8 cellular contexts compared by ENCODE assay signal in genomic region chr6:101114703-101115102, GRCh38.
DNase-seq lines count a peak whose midpoint lies in the region; ATAC-seq, FAIRE-seq and TF ChIP-seq lines count a peak whose summit lies in the region.

No MANE protein-coding gene starts in this region.

- H3K9me2 ChIP-seq in OCI-LY7 (ENCODE audit: insufficient read depth, low read length) = no peaks in the 10 kb centered on the region

- POLR2A ChIA-PET in A549 (lab: Yijun Ruan, JAX) = no interaction called here
- POLR2A ChIA-PET in OCI-LY7 (lab: Charles Lee) = interaction anchor here (0.6 kb wide), 1 partner anchor 104 kb away, joined by 3 read pairs; no protein-coding TSS in a partner anchor

- no peak for TF ChIP-seq POLR2A in A549 (IDR thresholded peaks at IDR 0.05; ENCODE audit: low read length)

- intact Hi-C loops in OCI-LY7 (cut with micrococcal nuclease; ENCODE audit: unreplicated experiment) = no loop called here

- TF ChIP-seq CTCF in A549 (IDR thresholded peaks at IDR 0.05) (peak; percentile 36), OCI-LY7 (conservative IDR thresholded peaks at IDR 0.05; ENCODE audit: low read length) (peak; percentile 70), epithelial cell of proximal tubule (conservative IDR thresholded peaks at IDR 0.05; ENCODE audit: low read depth, low read length) (peak; percentile 68)

- no peak overlapping the region for H2AFZ ChIP-seq in OCI-LY7 (ENCODE audit: low read length)

- H3K4me1 Mint-ChIP-seq in activated T-cell treated with anti-CD3 and anti-CD28 coated beads, Interleukin-2, amount 50 U/mL, for 4 hours (ENCODE audit: low read depth) = no peaks in the 10 kb centered on the region

- peak; percentile 66 to 67; a peak in 4 of 6 replicates for ATAC-seq in A549
- peak; percentile 65 for ATAC-seq in GM18868 (IDR thresholded peaks at IDR 0.05; ENCODE audit: unreplicated experiment)
- no peak for ATAC-seq in activated T-cell treated with anti-CD3 and anti-CD28 coated beads, Interleukin-2, amount 50 U/mL, for 4 hours

- peak; percentile 49 to 51 for TF ChIP-seq RAD21 in A549 (conservative IDR thresholded peaks at IDR 0.05 in 1 of 2, IDR thresholded peaks at IDR 0.05 in 1 of 2)

- H3K9me3 Mint-ChIP-seq in activated T-cell treated with anti-CD3 and anti-CD28 coated beads, Interleukin-2, amount 50 U/mL, for 4 hours = no peaks in the 10 kb centered on the region

- DNase-seq in A549 (ENCODE audit: low read depth in 1 of 2, low spot score in 1 of 2) (peak in 1 of 2 experiments; percentile 20), LHCN-M2 (ENCODE audit: low read depth) (peak; percentile 60), OCI-LY7 (ENCODE audit: low spot score) (peak; percentile 19), epithelial cell of proximal tubule (ENCODE audit: low read depth) (peak; percentile 4), pons (ENCODE audit: low spot score) (peak; percentile 73), mesenteric fat pad (ENCODE audit: low spot score) (no peak)
- DNase-seq in activated T-cell treated with anti-CD3 and anti-CD28 coated beads, Interleukin-2, amount 50 U/mL, for 4 hours = no peak

- no peaks in the 10 kb centered on the region for H3K9me3 ChIP-seq in A549
- no peaks in the 10 kb centered on the region for H3K9me3 ChIP-seq in OCI-LY7 (ENCODE audit: low read length)

- no peaks in the 10 kb centered on the region for H3K36me3 Mint-ChIP-seq in activated T-cell treated with anti-CD3 and anti-CD28 coated beads, Interleukin-2, amount 50 U/mL, for 4 hours (ENCODE audit: insufficient read depth)

- CTCF ChIA-PET in A549 (lab: Yijun Ruan, JAX) = interaction anchor here (0.8 to 1.2 kb wide), 3 partner anchors 12 to 129 kb away, joined by 3 read pairs; no protein-coding TSS in a partner anchor
- CTCF ChIA-PET in OCI-LY7 (lab: Charles Lee; ENCODE audit: unreplicated experiment) = no interaction called here

- H3K27me3 Mint-ChIP-seq in activated T-cell treated with anti-CD3 and anti-CD28 coated beads, Interleukin-2, amount 50 U/mL, for 4 hours (ENCODE audit: low read depth) = no peaks in the 10 kb centered on the region

- FAIRE-seq in A549 (lab: Jason Lieb, UNC) = no peak

- H3K4me2 ChIP-seq in A549 (no peak overlapping the region), OCI-LY7 (ENCODE audit: low read length) (no peak overlapping the region)

- no peak for TF ChIP-seq EP300 in A549 (IDR thresholded peaks at IDR 0.05)

- no peak overlapping the region for H3K27ac ChIP-seq in A549
- no peak overlapping the region for H3K27ac ChIP-seq in OCI-LY7 (ENCODE audit: low read depth, low read length, poor library complexity, severe bottlenecking)

- no peaks in the 10 kb centered on the region for H3K36me3 ChIP-seq in OCI-LY7 (ENCODE audit: insufficient read depth, low read length)

- no peaks in the 10 kb centered on the region for H3K79me2 ChIP-seq in OCI-LY7 (ENCODE audit: insufficient read depth, low read depth, low read length)

- H4K20me1 ChIP-seq in OCI-LY7 (ENCODE audit: insufficient read depth, low read length) = no peaks in the 10 kb centered on the region

- no TSS peak for BruUV-seq in OCI-LY7 (replicated peaks; lab: Mats Ljungman, UMichigan)

- H3K4me1 ChIP-seq in A549 (no peaks in the 10 kb centered on the region), OCI-LY7 (ENCODE audit: insufficient read depth, low read length, poor library complexity, severe bottlenecking) (no peaks in the 10 kb centered on the region)

- WGBS in A549 (ENCODE audit: missing lambda C conversion rate) = 11% methylated on average over 1 of the region's 1 CpG

- H3K4me3 Mint-ChIP-seq in activated T-cell treated with anti-CD3 and anti-CD28 coated beads, Interleukin-2, amount 50 U/mL, for 4 hours = no peak overlapping the region

- no peak overlapping the region for H3K4me3 ChIP-seq in A549
- no peak overlapping the region for H3K4me3 ChIP-seq in OCI-LY7 (ENCODE audit: low read depth, low read length, poor library complexity, severe bottlenecking)
- no peak overlapping the region for H3K4me3 ChIP-seq in epithelial cell of proximal tubule (ENCODE audit: low read depth, low read length)

TF ChIP-seq in A549, 52 proteins besides CTCF, POLR2A, EP300 and RAD21:
- TF ChIP-seq SMC3 (IDR thresholded peaks at IDR 0.05) = peak; percentile 27; the same call in 1 of the 3 replicates
- TF ChIP-seq ZFP36 (IDR thresholded peaks at IDR 0.05; ENCODE audit: borderline replicate concordance, partially characterized antibody) = no peak
- TF ChIP-seq KDM5A (IDR thresholded peaks at IDR 0.05) = no peak
- no peak for TF ChIP-seq REST (IDR thresholded peaks at IDR 0.05)
- no peak for TF ChIP-seq JUNB (IDR thresholded peaks at IDR 0.05)
- TF ChIP-seq HEYL (CRISPR knock-in tag; IDR thresholded peaks at IDR 0.05) = no peak
TF ChIP-seq in A549: peak in this region for 1.

Comparison
In these comparisons a context has a peak if more than half of its experiments do, and no peak if none do; other contexts are left out.
1. ATAC-seq: peak in A549 (2 of 2) and GM18868 (single experiment); none in activated T-cell treated with anti-CD3 and anti-CD28 coated beads, Interleukin-2, amount 50 U/mL, for 4 hours (0 of 2).
2. DNase-seq: peak in LHCN-M2 (single experiment), OCI-LY7 (single experiment), epithelial cell of proximal tubule (single experiment) and pons (single experiment); none in activated T-cell treated with anti-CD3 and anti-CD28 coated beads, Interleukin-2, amount 50 U/mL, for 4 hours (single experiment) and mesenteric fat pad (single experiment).
3. Peak in every context shown above with its lines, with median percentiles within 50 percentile points of each other: CTCF ChIP-seq.